ENCODE assay signal across 12 cellular contexts in the genomic region with DNA sequence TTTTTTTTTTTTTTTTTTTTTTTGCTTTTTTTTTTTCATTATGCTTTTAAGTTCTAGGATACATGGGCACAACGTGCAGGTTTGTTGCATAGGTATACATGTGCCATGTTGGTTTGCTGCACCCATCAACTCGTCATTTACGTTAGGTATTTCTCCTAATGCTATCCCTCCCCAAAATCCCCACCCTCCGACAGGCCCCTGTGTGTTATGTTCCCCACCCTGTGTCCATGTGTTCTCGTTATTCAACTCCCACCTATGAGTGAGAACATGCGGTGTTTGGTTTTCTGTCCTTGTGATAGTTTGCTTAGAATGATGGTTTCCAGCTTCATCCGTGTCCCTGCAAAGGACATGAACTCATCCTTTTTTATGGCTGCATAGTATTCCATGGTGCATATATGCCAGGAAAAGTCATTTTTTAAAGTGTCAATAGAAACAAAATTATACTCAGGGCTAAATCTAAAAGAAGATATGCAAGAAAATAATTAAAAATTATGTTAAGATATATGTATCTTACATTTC. TPM values are rescaled to one million over a fixed set of nuclear protein-coding genes. Genes with fewer than 3 reads are reported as not detected.
"Had no signal": no experiment of that assay in that cellular context is flagged by ENCODE, and none has a peak within 500 bp of the region (broad histone marks: within the 10 kb centered on the region; RNA-seq: fewer than 3 reads in every experiment).

No MANE protein-coding gene starts in this region.

RNA-seq across cellular contexts. Expression of gene B3GNT6, which starts 13.8 kb away (rescaled TPM):
- total RNA-seq: activated CD4-positive, alpha-beta memory T cell treated with anti-CD3 and anti-CD28 coated beads, Interleukin-2, amount 10 ng/mL, durations not matched to agents 7 days and 5 days; activated CD8-positive, alpha-beta memory T cell treated with anti-CD3 and anti-CD28 coated beads for 36 hours; activated naive CD8-positive, alpha-beta T cell treated with anti-CD3 and anti-CD28 coated beads, Interleukin-2, amount 10 ng/mL, durations not matched to agents 7 days and 5 days; activated T-cell treated with anti-CD3 and anti-CD28 coated beads, Interleukin-2, amount 50 U/mL, for 72 hours; activated T-helper 17 cell treated with anti-CD3 and anti-CD28 coated beads, Interleukin-2, amount 50 U/mL, for 72 hours; ascending aorta; cardiac muscle cell; MCF 10A; RPMI7951 had no signal
- polyA plus RNA-seq: cardiac muscle cell, SK-N-SH had no signal

RNA-seq across cellular contexts. Expression of gene OMP, which starts 54.7 kb away (rescaled TPM):
- total RNA-seq: activated CD4-positive, alpha-beta memory T cell treated with anti-CD3 and anti-CD28 coated beads, Interleukin-2, amount 10 ng/mL, durations not matched to agents 7 days and 5 days; activated CD8-positive, alpha-beta memory T cell treated with anti-CD3 and anti-CD28 coated beads for 36 hours; activated naive CD8-positive, alpha-beta T cell treated with anti-CD3 and anti-CD28 coated beads, Interleukin-2, amount 10 ng/mL, durations not matched to agents 7 days and 5 days; activated T-cell treated with anti-CD3 and anti-CD28 coated beads, Interleukin-2, amount 50 U/mL, for 72 hours; activated T-helper 17 cell treated with anti-CD3 and anti-CD28 coated beads, Interleukin-2, amount 50 U/mL, for 72 hours; ascending aorta; cardiac muscle cell; MCF 10A; RPMI7951; SJSA1 had no signal
- polyA plus RNA-seq: adipose tissue, cardiac muscle cell had no signal
